ENCODE assay signal across 7 cellular contexts in genomic region chr1:220881918-220882891, GRCh38. TPM values are rescaled to one million over a fixed set of nuclear protein-coding genes. Genes with fewer than 3 reads are reported as not detected.
DNase-seq lines count a peak whose midpoint lies in the region; ATAC-seq and TF ChIP-seq lines count a peak whose summit lies in the region.

No MANE protein-coding gene starts in this region.

- dilution Hi-C loops in IMR-90 (cut with HindIII; ENCODE audit: low sequenced_read_pairs, unreplicated experiment), result no loop called here

- peak overlapping the region; percentile 79 for H3K4me2 ChIP-seq in IMR-90 (ENCODE audit: low read depth, low read length)

- peaks cover 8% of the 10 kb centered on the region; the same call in 1 of the 2 replicates for H3K9me1 ChIP-seq in IMR-90 (ENCODE audit: insufficient read depth, low read length)

- H2AK5ac ChIP-seq in IMR-90 (ENCODE audit: low read depth, low read length), result peak overlapping the region; percentile 73

- H3K4me3 ChIP-seq in IMR-90 (ENCODE audit: insufficient read depth, low read depth, low read length) (peak overlapping the region; percentile 62), right lobe of liver (peak overlapping the region; percentile 22 to 26 (median 26)), thoracic aorta (peak overlapping the region; percentile 89), WERI-Rb-1 (ENCODE audit: low read depth, low read length) (no peak overlapping the region)

- WGBS in IMR-90 (ENCODE audit: extremely low coverage in 2 of 2, insufficient read length in 1 of 2), 2 experiments, result 51% methylated on average over 19 of the region's 43 CpGs; no CpG with 5 or more reads in 1 of the 2 experiments
- 60% methylated on average over 37 of the region's 43 CpGs for WGBS in right lobe of liver (ENCODE audit: insufficient coverage, low coverage, low lambda C conversion rate, missing lambda C conversion rate)

- H3K27me3 ChIP-seq in IMR-90 (ENCODE audit: control insufficient read depth, insufficient read depth, low read length) (no peaks in the 10 kb centered on the region), right lobe of liver (no peaks in the 10 kb centered on the region), thoracic aorta (replicated peaks; ENCODE audit: insufficient read depth) (no peaks in the 10 kb centered on the region), WERI-Rb-1 (ENCODE audit: insufficient read depth, low read depth, severe bottlenecking) (no peaks in the 10 kb centered on the region)

- peak overlapping the region; percentile 84 for H2AK9ac ChIP-seq in IMR-90 (replicated peaks; ENCODE audit: low read depth, low read length, poor library complexity)

- H3K56ac ChIP-seq in IMR-90 (ENCODE audit: extremely low read depth, insufficient read depth, low read length), result peak overlapping the region; percentile 30; the same call in 1 of the 2 replicates

- peak overlapping the region; percentile 89 for H2BK15ac ChIP-seq in IMR-90 (ENCODE audit: low read depth, low read length)

- H4K5ac ChIP-seq in IMR-90 (ENCODE audit: low read depth, low read length), result peak overlapping the region; percentile 56

- H3K36me3 ChIP-seq in IMR-90 (ENCODE audit: control insufficient read depth, insufficient read depth, low read length) (peaks cover 36% of the 10 kb centered on the region), right lobe of liver (peaks cover 0 to 35% (median 15%) of the 10 kb centered on the region in 4 donors), thoracic aorta (peaks cover 10% of the 10 kb centered on the region), WERI-Rb-1 (peaks cover 46% of the 10 kb centered on the region)

- no TSS peak for BruUV-seq in IMR-90 (replicated peaks; lab: Mats Ljungman, UMichigan)

- TF ChIP-seq CTCF in IMR-90 (conservative IDR thresholded peaks at IDR 0.05; ENCODE audit: low read depth, low read length), result peak; percentile 40
- TF ChIP-seq CTCF in right lobe of liver (IDR thresholded peaks at IDR 0.05), result peak in 1 of 4 donors; percentile 7
- no peak for TF ChIP-seq CTCF in thoracic aorta (IDR thresholded peaks at IDR 0.05)
- no peak for TF ChIP-seq CTCF in WERI-Rb-1 (IDR thresholded peaks at IDR 0.05; ENCODE audit: low read depth, low read length)

- peak overlapping the region; percentile 84 for H3K4ac ChIP-seq in IMR-90 (ENCODE audit: low read depth, low read length)

- in situ Hi-C loops in IMR-90 (cut with MboI; ENCODE audit: low sequenced_read_pairs), result loop anchor here (10.0 kb wide), 1 partner anchor 213 kb away; no protein-coding TSS in a partner anchor

- H3K4me1 ChIP-seq in IMR-90 (ENCODE audit: control insufficient read depth, insufficient read depth, low read length) (peaks cover 9% of the 10 kb centered on the region), right lobe of liver (peaks cover 0 to 20% (median 8%) of the 10 kb centered on the region in 4 donors), thoracic aorta (ENCODE audit: control insufficient read depth in 1 of 2, low read depth in 2 of 2) (peaks cover 1 to 26% of the 10 kb centered on the region in 2 donors)

- H4K20me1 ChIP-seq in IMR-90 (ENCODE audit: insufficient read depth, low read length), result no peaks in the 10 kb centered on the region

- peak overlapping the region; percentile 21 for H4K91ac ChIP-seq in IMR-90 (ENCODE audit: insufficient read depth, low read depth, low read length)

- H3K9ac ChIP-seq in IMR-90 (ENCODE audit: low read depth, low read length), result peak overlapping the region; percentile 73

- H3K23ac ChIP-seq in IMR-90 (ENCODE audit: low read depth, low read length), result peak overlapping the region; percentile 95

- H3K14ac ChIP-seq in IMR-90 (replicated peaks; ENCODE audit: low read depth, low read length), result peak overlapping the region; percentile 64

- H3K79me1 ChIP-seq in IMR-90 (ENCODE audit: low read depth in 1 of 2, low read length in 2 of 2), result peaks cover 10 to 20% of the 10 kb centered on the region in 2 experiments; a peak in 2 of 4 replicates

- H3K27ac ChIP-seq in IMR-90 (ENCODE audit: insufficient read depth, low read length) (peak overlapping the region; percentile 75), right lobe of liver (peak overlapping the region; percentile 50 to 62 (median 51)), thoracic aorta (no peak overlapping the region), WERI-Rb-1 (no peak overlapping the region)

- CTCF ChIA-PET in IMR-90 (lab: Yijun Ruan, JAX), result no interaction called here

- H2BK120ac ChIP-seq in IMR-90 (ENCODE audit: low read depth, low read length), result peak overlapping the region; percentile 79

- peak overlapping the region; percentile 21 to 58; a peak in 3 of 4 replicates for H4K8ac ChIP-seq in IMR-90 (ENCODE audit: low read depth in 2 of 2, low read length in 2 of 2)

- ATAC-seq in IMR-90 (ENCODE audit: low read depth), result no peak
- peak in 1 of 4 donors; percentile 0 for ATAC-seq in right lobe of liver
- no peak for ATAC-seq in thoracic aorta (ENCODE audit: insufficient number of reproducible peaks, low FRiP score, low read depth)

- H2AFZ ChIP-seq in IMR-90 (replicated peaks; ENCODE audit: low read length, poor library complexity), result peak overlapping the region; percentile 89

- POLR2A ChIA-PET in IMR-90 (lab: Charles Lee; ENCODE audit: unreplicated experiment), result no interaction called here

- TF ChIP-seq POLR2A in IMR-90 (IDR thresholded peaks at IDR 0.05; ENCODE audit: low read depth, low read length) (no peak), right lobe of liver (IDR thresholded peaks at IDR 0.05) (peak; percentile 30)

- H2BK5ac ChIP-seq in IMR-90 (ENCODE audit: low read depth, low read length, poor library complexity, severe bottlenecking), result peak overlapping the region; percentile 52

- peaks cover 2% of the 10 kb centered on the region; the same call in 1 of the 2 replicates for H3K9me3 ChIP-seq in IMR-90 (ENCODE audit: control insufficient read depth, insufficient read depth, low read length)
- no peaks in the 10 kb centered on the region for H3K9me3 ChIP-seq in right lobe of liver
- no peaks in the 10 kb centered on the region for H3K9me3 ChIP-seq in thoracic aorta
- no peaks in the 10 kb centered on the region for H3K9me3 ChIP-seq in WERI-Rb-1 (ENCODE audit: severe bottlenecking)

- intact Hi-C loops in IMR-90 (cut with micrococcal nuclease), result loop anchor here (2.0 to 5.0 kb wide), 3 partner anchors 75 to 217 kb away; no protein-coding TSS in a partner anchor
- intact Hi-C loops in right lobe of liver (cut with DNase I), result loop anchor here in 1 of 2 donors (10.0 kb wide), 1 partner anchor 323 kb away; no protein-coding TSS in a partner anchor

- DNase-seq in IMR-90 (peak; percentile 59), dedifferentiated amniotic fluid mesenchymal stem cell (ENCODE audit: extremely low spot score) (peak; percentile 15), right lobe of liver (peak in 2 of 3 donors; percentile 60 to 68), thoracic aorta (ENCODE audit: low spot score) (no peak), WERI-Rb-1 (no peak), GM19238 (ENCODE audit: insufficient read length, low spot score) (no peak), HPDE6-E6E7 (ENCODE audit: extremely low spot score) (no peak)

- no peak for TF ChIP-seq RAD21 in IMR-90 (IDR thresholded peaks at IDR 0.05; ENCODE audit: low read length)

- peak overlapping the region; percentile 7 for H3K18ac ChIP-seq in IMR-90 (ENCODE audit: low read depth, low read length)

- H2BK20ac ChIP-seq in IMR-90 (ENCODE audit: low read depth, low read length), result peak overlapping the region; percentile 71

TF ChIP-seq in IMR-90, 13 proteins besides CTCF, POLR2A, EP300 and RAD21:
- TF ChIP-seq FOS (IDR thresholded peaks at IDR 0.05; ENCODE audit: low read depth, low read length) (no peak), MAZ (IDR thresholded peaks at IDR 0.05; ENCODE audit: borderline replicate concordance, low read depth, low read length) (peak; percentile 13; the same call in 1 of the 2 replicates), USF2 (IDR thresholded peaks at IDR 0.05; ENCODE audit: low read depth, low read length) (no peak), CEBPB (IDR thresholded peaks at IDR 0.05; ENCODE audit: low read depth, low read length) (peak; percentile 90)

RNA-seq across cellular contexts. Expression of gene HLX, which starts 3.0 kb away (rescaled TPM):
- total RNA-seq in IMR-90 (2012; rRNA removed), result 3.9 and 4.3 TPM in 2 replicates
- polyA plus RNA-seq in IMR-90 (2012; rRNA removed), result 5.9 and 6.1 TPM in 2 replicates
- 8.2 and 12.8 TPM in 2 replicates for polyA plus RNA-seq in IMR-90 (2012; cell fraction: cytosol; rRNA removed)
- 8.7 and 9.6 TPM in 2 replicates for polyA plus RNA-seq in IMR-90 (2012; cell fraction: nucleus; rRNA removed; ENCODE audit: low replicate concordance)
- total RNA-seq in right lobe of liver, result 10 to 100 TPM in 2 of 6 experiments, 1 to 10 TPM in 4; 5.5 to 10.8 (median 6.7) TPM
- 10 to 100 TPM; 11.0 to 33.5 TPM for total RNA-seq in thoracic aorta

Comparison
In these comparisons a context has a peak if more than half of its experiments do, and no peak if none do; other contexts are left out.
1. DNase-seq: peak in IMR-90 (single experiment), dedifferentiated amniotic fluid mesenchymal stem cell (single experiment) and right lobe of liver (2 of 3); none in thoracic aorta (single experiment), WERI-Rb-1 (single experiment), GM19238 (single experiment) and HPDE6-E6E7 (single experiment).
2. H3K27ac ChIP-seq: peak in IMR-90 (single experiment) and right lobe of liver (3 of 3); none in thoracic aorta (0 of 2) and WERI-Rb-1 (single experiment).